ENCODE assay signal across 9 cellular contexts in the genomic region with DNA sequence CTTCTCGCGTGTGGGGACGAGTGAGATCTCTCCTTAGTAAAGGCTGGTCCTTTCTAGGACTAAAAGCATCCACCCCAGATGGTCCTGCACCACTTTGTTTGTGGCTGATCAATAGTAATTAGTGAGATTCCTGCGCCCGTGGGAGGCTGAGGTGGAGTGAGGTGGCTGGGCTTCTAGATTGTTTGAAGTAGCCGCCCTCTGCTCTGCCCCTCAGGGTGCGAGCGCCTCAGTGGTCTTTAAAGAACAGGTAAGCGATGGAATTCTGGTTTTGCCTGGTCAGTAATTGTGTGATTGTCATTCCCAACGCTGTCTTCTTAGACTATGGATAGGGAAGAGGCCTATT. TPM values are rescaled to one million over a fixed set of nuclear protein-coding genes. Genes with fewer than 3 reads are reported as not detected.
DNase-seq lines count a peak whose midpoint lies in the region; TF ChIP-seq lines count a peak whose summit lies in the region.
"Had no signal": no experiment of that assay in that cellular context is flagged by ENCODE, and none has a peak within 500 bp of the region (broad histone marks: within the 10 kb centered on the region; RNA-seq: fewer than 3 reads in every experiment).

No MANE protein-coding gene starts in this region.

- no peak overlapping the region for H3K27ac ChIP-seq in neural progenitor cell

- H3K4me1 ChIP-seq in neural progenitor cell, result peaks cover 42% of the 10 kb centered on the region

- no peak overlapping the region for H2AFZ ChIP-seq in neural progenitor cell (replicated peaks)

- H3K9me3 Mint-ChIP-seq in chondrocyte (ENCODE audit: low read depth) (no peaks in the 10 kb centered on the region), neural progenitor cell (no peaks in the 10 kb centered on the region)

- peak overlapping the region; percentile 35 for H3K4me3 ChIP-seq in AG10803 (ENCODE audit: low read length)
- H3K4me3 ChIP-seq in LNCaP clone FGC (ENCODE audit: low read depth, low read length), result 0 out of 2 replicates have a peak overlapping the region, but pooled peaks have one; percentile 33
- no peak overlapping the region for H3K4me3 ChIP-seq in neural progenitor cell

- H3K9me3 ChIP-seq in neural progenitor cell (ENCODE audit: low read depth), result no peaks in the 10 kb centered on the region

- H3K27me3 ChIP-seq in neural progenitor cell, result no peaks in the 10 kb centered on the region

- H3K9ac ChIP-seq in neural progenitor cell, result no peak overlapping the region

- TF ChIP-seq CTCF in AG10803 (conservative IDR thresholded peaks at IDR 0.05; ENCODE audit: low read length) (no peak), LNCaP clone FGC (IDR thresholded peaks at IDR 0.05; ENCODE audit: control insufficient read depth, extremely low read depth, insufficient read depth) (no peak), chondrocyte (IDR thresholded peaks at IDR 0.05) (no peak), neural progenitor cell (IDR thresholded peaks at IDR 0.05) (no peak)

- H3K4me1 Mint-ChIP-seq in chondrocyte (ENCODE audit: low read depth), result peaks cover 13% of the 10 kb centered on the region
- H3K4me1 Mint-ChIP-seq in neural progenitor cell, result peaks cover 36% of the 10 kb centered on the region

- H3F3A ChIP-seq in neural progenitor cell (ENCODE audit: low read depth), result peaks cover 50% of the 10 kb centered on the region

- no peaks in the 10 kb centered on the region for H3K36me3 ChIP-seq in neural progenitor cell

- H3K36me3 Mint-ChIP-seq in chondrocyte (ENCODE audit: low read depth) (peaks cover 3% of the 10 kb centered on the region), neural progenitor cell (peaks cover 2% of the 10 kb centered on the region)

- H3K27ac Mint-ChIP-seq in chondrocyte (ENCODE audit: unreplicated experiment) (peak overlapping the region; percentile 69), neural progenitor cell (peak overlapping the region; percentile 61)

- peak overlapping the region; percentile 43 for H3K4me2 ChIP-seq in neural progenitor cell

- H4K20me1 ChIP-seq in neural progenitor cell (ENCODE audit: low read depth), result peaks cover 49% of the 10 kb centered on the region

- H3K4me3 Mint-ChIP-seq in chondrocyte (ENCODE audit: unreplicated experiment) (peak overlapping the region; percentile 63), neural progenitor cell (no peak overlapping the region)

- peaks cover 90% of the 10 kb centered on the region for H3K79me2 ChIP-seq in neural progenitor cell (ENCODE audit: low read depth)

- DNase-seq in AG10803 (ENCODE audit: low read depth) (no peak), LNCaP clone FGC (ENCODE audit: low read depth) (no peak), chondrocyte (ENCODE audit: low spot score) (no peak), neural progenitor cell (ENCODE audit: low spot score) (no peak), NCI-H1930 (lab: John Stamatoyannopoulos, UW) (no peak), H4 (ENCODE audit: low spot score) (no peak), NCI-H1694 (lab: John Stamatoyannopoulos, UW) (no peak), Kasumi-1 (lab: John Stamatoyannopoulos, UW) (no peak)

- H3K27me3 Mint-ChIP-seq in chondrocyte (ENCODE audit: low read depth), result no peaks in the 10 kb centered on the region
- no peaks in the 10 kb centered on the region for H3K27me3 Mint-ChIP-seq in neural progenitor cell (ENCODE audit: insufficient read depth, low read depth)

RNA-seq across cellular contexts. Expression of a gene that starts 20.7 kb away (rescaled TPM):
- total RNA-seq in chondrocyte, result 16.0 to 17.8 TPM (median 17.4 TPM) in 3 replicates
- 9.3 and 21.3 TPM in 2 replicates for total RNA-seq in neural progenitor cell (ENCODE audit: low replicate concordance)
- 9.3 and 14.0 TPM in 2 replicates for total RNA-seq in H4 (2014; rRNA removed; shearing (Covaris generic))

RNA-seq across cellular contexts. Expression of a gene that starts 23.1 kb away (rescaled TPM):
- 32.5 to 35.8 TPM (median 33.7 TPM) in 3 replicates for total RNA-seq in chondrocyte
- 57.6 and 58.5 TPM in 2 replicates for total RNA-seq in neural progenitor cell (ENCODE audit: low replicate concordance)
- total RNA-seq in H4 (2014; rRNA removed; shearing (Covaris generic)), result 28.8 and 36.8 TPM in 2 replicates

RNA-seq across cellular contexts. Expression of a gene that starts 45.6 kb away (rescaled TPM):
- 0.65 TPM in 1 of 3 replicates, not detected in the others for total RNA-seq in chondrocyte
- total RNA-seq in neural progenitor cell (ENCODE audit: low replicate concordance), result 1.3 TPM in 1 of 2 replicates, not detected in the other
- 0.41 TPM in 1 of 2 replicates, not detected in the other for total RNA-seq in H4 (2014; rRNA removed; shearing (Covaris generic))
- total RNA-seq: kidney epithelial cell had no signal
